ENCODE assay signal across 1 cellular context in the genomic region with DNA sequence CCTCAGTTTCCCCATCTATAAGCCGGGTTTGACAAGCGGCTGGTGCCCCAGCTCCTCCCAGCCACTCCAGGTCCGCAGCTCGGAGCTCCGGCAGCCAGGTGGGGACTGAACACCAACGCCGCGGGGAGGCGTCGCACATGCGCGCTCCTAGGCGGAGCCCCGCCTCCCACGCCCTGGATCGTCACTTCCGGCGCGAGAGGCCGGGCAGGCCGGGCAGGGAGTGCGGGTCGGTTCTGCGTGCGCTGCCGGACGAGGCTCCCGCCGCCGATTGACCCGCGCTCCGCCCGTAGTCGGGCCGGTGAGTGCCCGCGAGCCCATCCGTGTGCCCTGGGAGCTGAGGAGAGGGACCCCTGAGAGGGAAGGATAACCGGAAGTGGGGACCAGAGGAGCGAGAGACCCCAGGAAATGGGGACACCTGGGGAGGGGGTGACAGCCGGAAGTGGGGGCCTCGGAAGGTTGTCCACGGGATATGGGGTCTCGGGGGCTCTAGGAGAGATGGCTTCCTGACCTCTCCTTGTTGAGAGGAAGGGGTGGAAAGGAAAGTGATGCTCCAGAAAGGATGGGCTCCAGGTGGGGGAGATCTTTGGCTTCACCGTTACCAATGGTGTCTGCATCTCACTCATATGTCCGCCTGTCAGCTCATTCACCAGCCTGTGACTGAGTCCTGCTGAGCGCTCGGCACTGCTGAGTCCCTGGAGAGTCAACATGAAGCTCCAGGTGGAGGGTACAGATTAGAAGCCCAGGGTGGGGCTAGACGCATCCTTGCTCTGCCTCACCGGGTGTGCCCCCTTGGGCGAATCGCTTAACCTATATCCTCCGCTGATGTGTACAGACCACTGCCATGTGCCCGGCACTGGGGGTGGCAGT.
A peak's percentile ranks its signal among the peaks of the same experiment; 100 is the strongest.
TF ChIP-seq lines count a peak whose summit lies in the region.

Gene TTPAL (plus strand): TSS at position 181 of the 867 bp plus-strand sequence. CDS start 4,126 bp downstream, outside the sequence.

TF ChIP-seq in K562, 482 proteins besides CTCF, POLR2A, EP300 and RAD21 (continued from another document):
- TF ChIP-seq, protein P1, sequence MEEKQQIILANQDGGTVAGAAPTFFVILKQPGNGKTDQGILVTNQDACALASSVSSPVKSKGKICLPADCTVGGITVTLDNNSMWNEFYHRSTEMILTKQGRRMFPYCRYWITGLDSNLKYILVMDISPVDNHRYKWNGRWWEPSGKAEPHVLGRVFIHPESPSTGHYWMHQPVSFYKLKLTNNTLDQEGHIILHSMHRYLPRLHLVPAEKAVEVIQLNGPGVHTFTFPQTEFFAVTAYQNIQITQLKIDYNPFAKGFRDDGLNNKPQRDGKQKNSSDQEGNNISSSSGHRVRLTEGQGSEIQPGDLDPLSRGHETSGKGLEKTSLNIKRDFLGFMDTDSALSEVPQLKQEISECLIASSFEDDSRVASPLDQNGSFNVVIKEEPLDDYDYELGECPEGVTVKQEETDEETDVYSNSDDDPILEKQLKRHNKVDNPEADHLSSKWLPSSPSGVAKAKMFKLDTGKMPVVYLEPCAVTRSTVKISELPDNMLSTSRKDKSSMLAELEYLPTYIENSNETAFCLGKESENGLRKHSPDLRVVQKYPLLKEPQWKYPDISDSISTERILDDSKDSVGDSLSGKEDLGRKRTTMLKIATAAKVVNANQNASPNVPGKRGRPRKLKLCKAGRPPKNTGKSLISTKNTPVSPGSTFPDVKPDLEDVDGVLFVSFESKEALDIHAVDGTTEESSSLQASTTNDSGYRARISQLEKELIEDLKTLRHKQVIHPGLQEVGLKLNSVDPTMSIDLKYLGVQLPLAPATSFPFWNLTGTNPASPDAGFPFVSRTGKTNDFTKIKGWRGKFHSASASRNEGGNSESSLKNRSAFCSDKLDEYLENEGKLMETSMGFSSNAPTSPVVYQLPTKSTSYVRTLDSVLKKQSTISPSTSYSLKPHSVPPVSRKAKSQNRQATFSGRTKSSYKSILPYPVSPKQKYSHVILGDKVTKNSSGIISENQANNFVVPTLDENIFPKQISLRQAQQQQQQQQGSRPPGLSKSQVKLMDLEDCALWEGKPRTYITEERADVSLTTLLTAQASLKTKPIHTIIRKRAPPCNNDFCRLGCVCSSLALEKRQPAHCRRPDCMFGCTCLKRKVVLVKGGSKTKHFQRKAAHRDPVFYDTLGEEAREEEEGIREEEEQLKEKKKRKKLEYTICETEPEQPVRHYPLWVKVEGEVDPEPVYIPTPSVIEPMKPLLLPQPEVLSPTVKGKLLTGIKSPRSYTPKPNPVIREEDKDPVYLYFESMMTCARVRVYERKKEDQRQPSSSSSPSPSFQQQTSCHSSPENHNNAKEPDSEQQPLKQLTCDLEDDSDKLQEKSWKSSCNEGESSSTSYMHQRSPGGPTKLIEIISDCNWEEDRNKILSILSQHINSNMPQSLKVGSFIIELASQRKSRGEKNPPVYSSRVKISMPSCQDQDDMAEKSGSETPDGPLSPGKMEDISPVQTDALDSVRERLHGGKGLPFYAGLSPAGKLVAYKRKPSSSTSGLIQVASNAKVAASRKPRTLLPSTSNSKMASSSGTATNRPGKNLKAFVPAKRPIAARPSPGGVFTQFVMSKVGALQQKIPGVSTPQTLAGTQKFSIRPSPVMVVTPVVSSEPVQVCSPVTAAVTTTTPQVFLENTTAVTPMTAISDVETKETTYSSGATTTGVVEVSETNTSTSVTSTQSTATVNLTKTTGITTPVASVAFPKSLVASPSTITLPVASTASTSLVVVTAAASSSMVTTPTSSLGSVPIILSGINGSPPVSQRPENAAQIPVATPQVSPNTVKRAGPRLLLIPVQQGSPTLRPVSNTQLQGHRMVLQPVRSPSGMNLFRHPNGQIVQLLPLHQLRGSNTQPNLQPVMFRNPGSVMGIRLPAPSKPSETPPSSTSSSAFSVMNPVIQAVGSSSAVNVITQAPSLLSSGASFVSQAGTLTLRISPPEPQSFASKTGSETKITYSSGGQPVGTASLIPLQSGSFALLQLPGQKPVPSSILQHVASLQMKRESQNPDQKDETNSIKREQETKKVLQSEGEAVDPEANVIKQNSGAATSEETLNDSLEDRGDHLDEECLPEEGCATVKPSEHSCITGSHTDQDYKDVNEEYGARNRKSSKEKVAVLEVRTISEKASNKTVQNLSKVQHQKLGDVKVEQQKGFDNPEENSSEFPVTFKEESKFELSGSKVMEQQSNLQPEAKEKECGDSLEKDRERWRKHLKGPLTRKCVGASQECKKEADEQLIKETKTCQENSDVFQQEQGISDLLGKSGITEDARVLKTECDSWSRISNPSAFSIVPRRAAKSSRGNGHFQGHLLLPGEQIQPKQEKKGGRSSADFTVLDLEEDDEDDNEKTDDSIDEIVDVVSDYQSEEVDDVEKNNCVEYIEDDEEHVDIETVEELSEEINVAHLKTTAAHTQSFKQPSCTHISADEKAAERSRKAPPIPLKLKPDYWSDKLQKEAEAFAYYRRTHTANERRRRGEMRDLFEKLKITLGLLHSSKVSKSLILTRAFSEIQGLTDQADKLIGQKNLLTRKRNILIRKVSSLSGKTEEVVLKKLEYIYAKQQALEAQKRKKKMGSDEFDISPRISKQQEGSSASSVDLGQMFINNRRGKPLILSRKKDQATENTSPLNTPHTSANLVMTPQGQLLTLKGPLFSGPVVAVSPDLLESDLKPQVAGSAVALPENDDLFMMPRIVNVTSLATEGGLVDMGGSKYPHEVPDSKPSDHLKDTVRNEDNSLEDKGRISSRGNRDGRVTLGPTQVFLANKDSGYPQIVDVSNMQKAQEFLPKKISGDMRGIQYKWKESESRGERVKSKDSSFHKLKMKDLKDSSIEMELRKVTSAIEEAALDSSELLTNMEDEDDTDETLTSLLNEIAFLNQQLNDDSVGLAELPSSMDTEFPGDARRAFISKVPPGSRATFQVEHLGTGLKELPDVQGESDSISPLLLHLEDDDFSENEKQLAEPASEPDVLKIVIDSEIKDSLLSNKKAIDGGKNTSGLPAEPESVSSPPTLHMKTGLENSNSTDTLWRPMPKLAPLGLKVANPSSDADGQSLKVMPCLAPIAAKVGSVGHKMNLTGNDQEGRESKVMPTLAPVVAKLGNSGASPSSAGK (IDR thresholded peaks at IDR 0.05): peak; percentile 84
- TF ChIP-seq, protein P2, sequence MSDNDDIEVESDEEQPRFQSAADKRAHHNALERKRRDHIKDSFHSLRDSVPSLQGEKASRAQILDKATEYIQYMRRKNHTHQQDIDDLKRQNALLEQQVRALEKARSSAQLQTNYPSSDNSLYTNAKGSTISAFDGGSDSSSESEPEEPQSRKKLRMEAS (CRISPR knock-in tag; IDR thresholded peaks at IDR 0.05): peak; percentile 88
- TF ChIP-seq RNF2 (IDR thresholded peaks at IDR 0.05) (0 out of 2 replicates have a peak, but pooled peaks have one; percentile 44), ZMIZ1 (IDR thresholded peaks at IDR 0.05; ENCODE audit: low read depth in 2 of 2, low read length in 2 of 2) (peak in 1 of 2 experiments; percentile 63; a peak in 2 of 4 replicates), KLF16 (IDR thresholded peaks at IDR 0.05) (peak; percentile 45; the same call in 1 of the 2 replicates), SIN3A (IDR thresholded peaks at IDR 0.05; ENCODE audit: borderline replicate concordance in 2 of 2, control insufficient read depth in 1 of 2, low read depth in 2 of 2, low read length in 2 of 2) (peak in 1 of 2 experiments; percentile 43; a peak in 1 of 4 replicates), ZFPM2 (CRISPR knock-in tag; IDR thresholded peaks at IDR 0.05) (0 out of 2 replicates have a peak, but pooled peaks have one; percentile 79), ERF (CRISPR knock-in tag; IDR thresholded peaks at IDR 0.05) (peak; percentile 71; the same call in 1 of the 2 replicates), GABPA (tag; conservative IDR thresholded peaks at IDR 0.05; ENCODE audit: low read depth) (peak; percentile 96), NR2C2 (CRISPR knock-in tag; IDR thresholded peaks at IDR 0.05) (no peak), NR2C2 (tag; IDR thresholded peaks at IDR 0.05) (peak; percentile 30; the same call in 1 of the 2 replicates), CREB1 (IDR thresholded peaks at IDR 0.05) (peak; percentile 86), CREB1 (CRISPR knock-in tag; IDR thresholded peaks at IDR 0.05) (peak; percentile 93), CCAR2 (IDR thresholded peaks at IDR 0.05; ENCODE audit: low read depth, low read length) (no peak)
